Comparison of ENCODE assay signal across 20 cellular contexts in the genomic region with DNA sequence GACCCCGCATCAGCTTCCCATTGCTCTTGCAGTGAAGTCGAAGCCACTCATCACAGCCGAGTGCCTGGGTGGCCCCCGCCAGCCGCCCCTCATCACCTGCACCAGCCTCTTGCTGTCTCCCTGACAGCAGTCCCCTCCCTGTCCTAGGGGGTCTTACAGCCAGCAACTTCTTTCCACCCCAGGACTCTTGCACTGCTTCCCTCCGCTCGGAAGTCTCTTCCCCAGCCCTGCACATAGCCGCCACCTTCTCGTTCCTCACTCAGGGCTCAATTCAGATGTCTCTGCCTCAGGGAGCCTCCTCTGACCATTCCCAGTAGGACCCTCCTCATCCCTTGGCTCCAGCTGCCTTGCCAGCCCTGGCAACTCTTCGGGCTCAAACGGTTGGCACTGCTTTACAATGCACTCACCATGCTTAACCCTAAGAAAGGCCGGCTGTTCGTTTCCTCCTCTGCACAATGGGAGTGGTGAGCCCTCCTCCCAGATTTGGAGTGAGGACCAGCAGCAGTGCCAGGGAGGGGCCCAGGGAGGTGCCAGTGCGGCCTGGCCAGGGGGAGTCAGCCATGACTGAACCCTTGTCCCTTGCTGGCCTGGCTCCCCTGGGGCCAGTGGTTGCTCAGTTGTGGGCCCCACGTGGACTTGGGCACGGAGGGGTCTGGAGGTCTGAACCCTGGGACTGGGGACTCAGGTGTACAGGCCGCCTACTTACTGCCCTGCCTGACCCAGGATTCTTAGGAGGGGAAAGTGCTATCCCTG. TPM values are rescaled to one million over a fixed set of nuclear protein-coding genes. Genes with fewer than 3 reads are reported as not detected.
DNase-seq lines count a peak whose midpoint lies in the region; ATAC-seq and TF ChIP-seq lines count a peak whose summit lies in the region.
"Had no signal": no experiment of that assay in that cellular context is flagged by ENCODE, and none has a peak within 500 bp of the region (broad histone marks: within the 10 kb centered on the region; RNA-seq: fewer than 3 reads in every experiment).

No MANE protein-coding gene starts in this region.

- no peaks in the 10 kb centered on the region for H3K27me3 ChIP-seq in CD8-positive, alpha-beta T cell (ENCODE audit: insufficient read depth, low read length)
- H3K27me3 ChIP-seq in mononuclear cell (ENCODE audit: insufficient read depth, low read length), result peaks cover 5% of the 10 kb centered on the region
- no peaks in the 10 kb centered on the region for H3K27me3 ChIP-seq in left ventricle myocardium inferior (ENCODE audit: low read depth)
- H3K27me3 ChIP-seq: tibial nerve had no signal

- CTCF ChIA-PET in CD8-positive, alpha-beta T cell (lab: Charles Lee), result interaction anchor here (1.6 to 14.1 kb wide), 2 partner anchors 80 to 85 kb away, joined by 3 to 162 read pairs; no protein-coding TSS in a partner anchor

- peaks cover 94% of the 10 kb centered on the region for H3K36me3 Mint-ChIP-seq in CD8-positive, alpha-beta T cell
- H3K36me3 Mint-ChIP-seq in activated T-helper 1 cell treated with anti-CD3 and anti-CD28 coated beads, Interleukin-12 subunit alpha, Interleukin-12 subunit beta, Interleukin-2, Interleukin-4 antibody, amounts not matched to agents 30 ng/mL and 10 ng/mL and 1 ng/mL, durations not matched to agents 14 hours and 24 hours and 36 hours (ENCODE audit: low read depth), result peaks cover 53% of the 10 kb centered on the region

- no peak for ATAC-seq in CD8-positive, alpha-beta T cell

- no peaks in the 10 kb centered on the region for H3K9me3 ChIP-seq in CD8-positive, alpha-beta T cell (ENCODE audit: low read length)
- H3K9me3 ChIP-seq in mononuclear cell (ENCODE audit: low read depth, low read length) (no peaks in the 10 kb centered on the region), left ventricle myocardium inferior (replicated peaks) (no peaks in the 10 kb centered on the region)
- H3K9me3 ChIP-seq: tibial nerve had no signal

- H3K4me3 Mint-ChIP-seq in CD8-positive, alpha-beta T cell, result peak overlapping the region; percentile 95
- H3K4me3 Mint-ChIP-seq in activated T-helper 1 cell treated with anti-CD3 and anti-CD28 coated beads, Interleukin-12 subunit alpha, Interleukin-12 subunit beta, Interleukin-2, Interleukin-4 antibody, amounts not matched to agents 30 ng/mL and 10 ng/mL and 1 ng/mL, durations not matched to agents 14 hours and 24 hours and 36 hours, result peak overlapping the region; percentile 82
- H3K4me3 Mint-ChIP-seq: neural progenitor cell had no signal

- H3K4me1 ChIP-seq in CD8-positive, alpha-beta T cell (ENCODE audit: insufficient read depth, low read length), result peaks cover 54% of the 10 kb centered on the region
- H3K4me1 ChIP-seq in mononuclear cell (ENCODE audit: insufficient read depth, low read length) (peaks cover 42% of the 10 kb centered on the region), left ventricle myocardium inferior (peaks cover 28% of the 10 kb centered on the region)

- POLR2A ChIA-PET in CD8-positive, alpha-beta T cell (lab: Charles Lee), result interaction anchor here (0.6 to 22.5 kb wide), 6 partner anchors 47 to 78 kb away, joined by 3 to 249 read pairs (median 3); no protein-coding TSS in a partner anchor

- H3K27ac Mint-ChIP-seq in CD8-positive, alpha-beta T cell, result peak overlapping the region; percentile 96
- peak overlapping the region; percentile 42 for H3K27ac Mint-ChIP-seq in activated T-helper 1 cell treated with anti-CD3 and anti-CD28 coated beads, Interleukin-12 subunit alpha, Interleukin-12 subunit beta, Interleukin-2, Interleukin-4 antibody, amounts not matched to agents 30 ng/mL and 10 ng/mL and 1 ng/mL, durations not matched to agents 14 hours and 24 hours and 36 hours
- H3K27ac Mint-ChIP-seq: neural progenitor cell had no signal

- H3K9me3 Mint-ChIP-seq in CD8-positive, alpha-beta T cell, result no peaks in the 10 kb centered on the region
- H3K9me3 Mint-ChIP-seq in activated T-helper 1 cell treated with anti-CD3 and anti-CD28 coated beads, Interleukin-12 subunit alpha, Interleukin-12 subunit beta, Interleukin-2, Interleukin-4 antibody, amounts not matched to agents 30 ng/mL and 10 ng/mL and 1 ng/mL, durations not matched to agents 14 hours and 24 hours and 36 hours, result no peaks in the 10 kb centered on the region
- H3K9me3 Mint-ChIP-seq: neural progenitor cell had no signal

- intact Hi-C loops in CD8-positive, alpha-beta T cell (cut with DNase I, micrococcal nuclease), result loop anchor here in 1 of 2 experiments (5.0 kb wide), 1 partner anchor 57 kb away; the partner anchor contains the start of gene SKP1
- intact Hi-C loops in activated T-helper 1 cell treated with anti-CD3 and anti-CD28 coated beads, Interleukin-12 subunit alpha, Interleukin-12 subunit beta, Interleukin-2, Interleukin-4 antibody, amounts not matched to agents 30 ng/mL and 10 ng/mL and 1 ng/mL, durations not matched to agents 14 hours and 24 hours and 36 hours (cut with micrococcal nuclease), result no loop called here
- intact Hi-C loops in left ventricle myocardium inferior (cut with micrococcal nuclease), result no loop called here

- peak overlapping the region; percentile 99 for H3K4me3 ChIP-seq in CD8-positive, alpha-beta T cell (ENCODE audit: low read depth, low read length)
- H3K4me3 ChIP-seq in mononuclear cell (ENCODE audit: low read length) (peak overlapping the region; percentile 69), left ventricle myocardium inferior (no peak overlapping the region)
- H3K4me3 ChIP-seq: neural progenitor cell, tibial nerve had no signal

- DNase-seq in NCI-H1105 treated with DMSO at 0.1 percent for 48 hours (lab: John Stamatoyannopoulos, UW) (peak; percentile 4), NCI-H1105 (lab: John Stamatoyannopoulos, UW) (no peak), HCEC 1CT (no peak), left ventricle myocardium inferior (no peak), H4 (ENCODE audit: low spot score) (no peak)
- DNase-seq in CD8-positive, alpha-beta T cell, result no peak
- no peak for DNase-seq in activated T-helper 1 cell treated with anti-CD3 and anti-CD28 coated beads, Interleukin-12 subunit alpha, Interleukin-12 subunit beta, Interleukin-2, Interleukin-4 antibody, amounts not matched to agents 30 ng/mL and 10 ng/mL and 1 ng/mL, durations not matched to agents 14 hours and 24 hours and 36 hours (ENCODE audit: low spot score)
- DNase-seq: 8988T; activated CD4-positive, alpha-beta T cell treated with anti-CD3 and anti-CD28 coated beads, Interleukin-2, amount 50 U/mL, for 4 hours; activated effector memory CD4-positive, alpha-beta T cell treated with Interleukin-2 at 50 U/mL for 16 hours; C1 segment of cervical spinal cord; DMS79 treated with DMSO at 0.1 percent for 48 hours; foreskin fibroblast; kidney glomerular epithelial cell; mesendoderm; NCI-H1930; RPMI8226 had no signal

- peaks cover 76% of the 10 kb centered on the region for H3K36me3 ChIP-seq in CD8-positive, alpha-beta T cell (ENCODE audit: insufficient read depth, low read length)
- no peaks in the 10 kb centered on the region for H3K36me3 ChIP-seq in left ventricle myocardium inferior
- H3K36me3 ChIP-seq: neural progenitor cell had no signal

- TF ChIP-seq CTCF in CD8-positive, alpha-beta T cell (IDR thresholded peaks at IDR 0.05), result no peak
- no peak for TF ChIP-seq CTCF in left ventricle myocardium inferior (IDR thresholded peaks at IDR 0.05; ENCODE audit: borderline replicate concordance)

- H3K4me1 Mint-ChIP-seq in CD8-positive, alpha-beta T cell (ENCODE audit: low read depth), result peaks cover 73% of the 10 kb centered on the region
- peaks cover 78% of the 10 kb centered on the region for H3K4me1 Mint-ChIP-seq in activated T-helper 1 cell treated with anti-CD3 and anti-CD28 coated beads, Interleukin-12 subunit alpha, Interleukin-12 subunit beta, Interleukin-2, Interleukin-4 antibody, amounts not matched to agents 30 ng/mL and 10 ng/mL and 1 ng/mL, durations not matched to agents 14 hours and 24 hours and 36 hours (ENCODE audit: low read depth)

- H3K27ac ChIP-seq in CD8-positive, alpha-beta T cell (ENCODE audit: low read depth, low read length), result peak overlapping the region; percentile 64
- no peak overlapping the region for H3K27ac ChIP-seq in left ventricle myocardium inferior (replicated peaks)
- H3K27ac ChIP-seq: neural progenitor cell, tibial nerve had no signal

- H3K27me3 Mint-ChIP-seq in CD8-positive, alpha-beta T cell (ENCODE audit: low read depth), result no peaks in the 10 kb centered on the region
- peaks cover 29% of the 10 kb centered on the region for H3K27me3 Mint-ChIP-seq in activated T-helper 1 cell treated with anti-CD3 and anti-CD28 coated beads, Interleukin-12 subunit alpha, Interleukin-12 subunit beta, Interleukin-2, Interleukin-4 antibody, amounts not matched to agents 30 ng/mL and 10 ng/mL and 1 ng/mL, durations not matched to agents 14 hours and 24 hours and 36 hours (ENCODE audit: insufficient read depth)

RNA-seq across cellular contexts. Expression of gene TCF7, which starts 6.1 kb away (rescaled TPM):
- total RNA-seq in CD8-positive, alpha-beta T cell, result 100 to 1,000 TPM; 517 to 538 TPM
- total RNA-seq in activated T-helper 1 cell treated with anti-CD3 and anti-CD28 coated beads, Interleukin-12 subunit alpha, Interleukin-12 subunit beta, Interleukin-2, Interleukin-4 antibody, amounts not matched to agents 30 ng/mL and 10 ng/mL and 1 ng/mL, durations not matched to agents 14 hours and 24 hours and 36 hours, result 76.3 and 77.2 TPM in 2 replicates
- 193 TPM for total RNA-seq in mononuclear cell
- 3.0 TPM for total RNA-seq in left ventricle myocardium inferior
- 1.5 and 2.9 TPM in 2 replicates for total RNA-seq in H4 (2014; rRNA removed; shearing (Covaris generic))

RNA-seq across cellular contexts. Expression of gene SKP1, which starts 56.2 kb away (rescaled TPM):
- 100 to 1,000 TPM; 290 to 301 TPM for total RNA-seq in CD8-positive, alpha-beta T cell
- total RNA-seq in activated T-helper 1 cell treated with anti-CD3 and anti-CD28 coated beads, Interleukin-12 subunit alpha, Interleukin-12 subunit beta, Interleukin-2, Interleukin-4 antibody, amounts not matched to agents 30 ng/mL and 10 ng/mL and 1 ng/mL, durations not matched to agents 14 hours and 24 hours and 36 hours, result 259 and 265 TPM in 2 replicates
- total RNA-seq in mononuclear cell (229 TPM), left ventricle myocardium inferior (506 TPM)
- total RNA-seq in H4 (2014; rRNA removed; shearing (Covaris generic)), result 886 and 1,193 TPM in 2 replicates

Comparison
In these comparisons a context has a peak if more than half of its experiments do, and no peak if none do; other contexts are left out.
1. RNA of gene TCF7, which starts 6.1 kb away (total RNA-seq): 517 to 538 TPM in CD8-positive, alpha-beta T cell, 193 TPM in mononuclear cell (single experiment) and 76.3 to 77.2 TPM in activated T-helper 1 cell treated with anti-CD3 and anti-CD28 coated beads, Interleukin-12 subunit alpha, Interleukin-12 subunit beta, Interleukin-2, Interleukin-4 antibody, amounts not matched to agents 30 ng/mL and 10 ng/mL and 1 ng/mL, durations not matched to agents 14 hours and 24 hours and 36 hours; 3.0 TPM in left ventricle myocardium inferior (single experiment) and 1.5 to 2.9 TPM in H4; every median in the first group is over 10 times any median in the second.